Comparison of ENCODE assay signal across 23 cellular contexts in genomic region chr1:50179639-50180038, GRCh38.
DNase-seq lines count a peak whose midpoint lies in the region; ATAC-seq, FAIRE-seq and TF ChIP-seq lines count a peak whose summit lies in the region.
"Had no signal": no experiment of that assay in that cellular context is flagged by ENCODE, and none has a peak within 500 bp of the region (broad histone marks: within the 10 kb centered on the region; RNA-seq: fewer than 3 reads in every experiment).

No MANE protein-coding gene starts in this region.

- no peak overlapping the region for H2AFZ ChIP-seq in hepatocyte
- no peak overlapping the region for H2AFZ ChIP-seq in HepG2 (ENCODE audit: low read length)
- H2AFZ ChIP-seq: GM23248 had no signal

- no peaks in the 10 kb centered on the region for H3K27me3 Mint-ChIP-seq in progenitor cell of endocrine pancreas
- H3K27me3 Mint-ChIP-seq in T-helper 2 cell treated with Interferon-gamma antibody and Interleukin-4, amounts not matched to agents 5 μg/mL and 100 μg/mL, for 36 hours (ENCODE audit: low read depth): no peaks in the 10 kb centered on the region

- H3K4me1 ChIP-seq in hepatocyte (ENCODE audit: insufficient read depth): no peaks in the 10 kb centered on the region
- H3K4me1 ChIP-seq in HepG2 (ENCODE audit: insufficient read depth, low read length): no peaks in the 10 kb centered on the region
- H3K4me1 ChIP-seq: A549 had no signal

- FAIRE-seq in HepG2 (lab: Jason Lieb, UNC): no peak
- FAIRE-seq: A549, GM12878, GM19239, H1 had no signal

- ATAC-seq in HepG2 (no peak), HG03521 (IDR thresholded peaks at IDR 0.05; ENCODE audit: unreplicated experiment) (no peak)
- ATAC-seq: A549, GM12878 had no signal

- peak; percentile 26 for DNase-seq in hepatocyte (ENCODE audit: low spot score)
- DNase-seq in HepG2 (ENCODE audit: low spot score): no peak
- no peak for DNase-seq in progenitor cell of endocrine pancreas (ENCODE audit: low spot score, unreplicated experiment)
- no peak for DNase-seq in SW480 (ENCODE audit: low spot score)
- no peak for DNase-seq in activated naive CD4-positive, alpha-beta T cell (lab: John Stamatoyannopoulos, UW)
- no peak for DNase-seq in T-helper 2 cell treated with Interferon-gamma antibody and Interleukin-4, amounts not matched to agents 5 μg/mL and 100 μg/mL, for 36 hours (ENCODE audit: low spot score)
- DNase-seq: 8988T; C1 segment of cervical spinal cord; Calu3; CD4-positive, alpha-beta memory T cell; COR-L47; DMS79; EL; GDM1; GM23248; H7; HCEC 1CT had no signal

- no peak for TF ChIP-seq POLR2A in HepG2 (IDR thresholded peaks at IDR 0.05; ENCODE audit: insufficient read depth in 1 of 2, low read depth in 2 of 2, low read length in 2 of 2)

- no TSS peak for BruUV-seq in HepG2 (replicated peaks; lab: Mats Ljungman, UMichigan)

- no peak for TF ChIP-seq RAD21 in HepG2 (CRISPR knock-in tag; IDR thresholded peaks at IDR 0.05)

- H3K4me3 ChIP-seq in hepatocyte: no peak overlapping the region
- H3K4me3 ChIP-seq in HepG2 (replicated peaks in 1 of 3; ENCODE audit: insufficient read depth in 1 of 3, low read depth in 2 of 3, low read length in 3 of 3): no peak overlapping the region
- H3K4me3 ChIP-seq: A549, GM12878, GM23248 had no signal

- H3K27ac ChIP-seq in 22Rv1: peak overlapping the region; percentile 22; the same call in 1 of the 2 replicates
- no peak overlapping the region for H3K27ac ChIP-seq in hepatocyte
- H3K27ac ChIP-seq in HepG2 (ENCODE audit: extremely low read length, insufficient read depth, low read length): no peak overlapping the region
- H3K27ac ChIP-seq: A549, GM23248 had no signal

- intact Hi-C loops in HepG2 (cut with micrococcal nuclease; ENCODE audit: unreplicated experiment): no loop called here

- H3K9me3 Mint-ChIP-seq in progenitor cell of endocrine pancreas (ENCODE audit: low read depth): no peaks in the 10 kb centered on the region
- no peaks in the 10 kb centered on the region for H3K9me3 Mint-ChIP-seq in T-helper 2 cell treated with Interferon-gamma antibody and Interleukin-4, amounts not matched to agents 5 μg/mL and 100 μg/mL, for 36 hours

- H3K36me3 ChIP-seq in hepatocyte (replicated peaks; ENCODE audit: insufficient read depth, low read depth) (no peaks in the 10 kb centered on the region), HepG2 (replicated peaks in 1 of 2; ENCODE audit: control insufficient read depth in 1 of 2, insufficient read depth in 2 of 2, low read length in 2 of 2) (no peaks in the 10 kb centered on the region)

- H3K9me2 ChIP-seq in hepatocyte (replicated peaks; ENCODE audit: insufficient read depth): no peaks in the 10 kb centered on the region

- TF ChIP-seq EP300 in HepG2 (IDR thresholded peaks at IDR 0.05; ENCODE audit: low read depth in 2 of 2, low read length in 2 of 2): no peak
- TF ChIP-seq EP300 in HepG2 (CRISPR knock-in tag; IDR thresholded peaks at IDR 0.05; ENCODE audit: borderline replicate concordance): no peak

- H3K4me1 Mint-ChIP-seq in progenitor cell of endocrine pancreas (ENCODE audit: low read depth): peaks cover 36% of the 10 kb centered on the region
- no peaks in the 10 kb centered on the region for H3K4me1 Mint-ChIP-seq in T-helper 2 cell treated with Interferon-gamma antibody and Interleukin-4, amounts not matched to agents 5 μg/mL and 100 μg/mL, for 36 hours (ENCODE audit: low read depth)
- H3K4me1 Mint-ChIP-seq: CD4-positive, alpha-beta memory T cell had no signal

- POLR2A ChIA-PET in HepG2 (lab: Yijun Ruan, JAX): no interaction called here

- in situ Hi-C loops in HepG2 (cut with HindIII; ENCODE audit: extremely low pct_ligation_motif_present, low pct_unique_long_range_greater_than_20kb): no loop called here

- H3K79me2 ChIP-seq in hepatocyte: no peaks in the 10 kb centered on the region
- H3K79me2 ChIP-seq in HepG2 (ENCODE audit: insufficient read depth, low read length): no peaks in the 10 kb centered on the region

- peak overlapping the region; percentile 1 for H3K27ac Mint-ChIP-seq in progenitor cell of endocrine pancreas
- H3K27ac Mint-ChIP-seq in T-helper 2 cell treated with Interferon-gamma antibody and Interleukin-4, amounts not matched to agents 5 μg/mL and 100 μg/mL, for 36 hours: no peak overlapping the region
- H3K27ac Mint-ChIP-seq: CD4-positive, alpha-beta memory T cell had no signal

- H3K4me3 Mint-ChIP-seq in progenitor cell of endocrine pancreas (ENCODE audit: low read depth): no peak overlapping the region
- no peak overlapping the region for H3K4me3 Mint-ChIP-seq in T-helper 2 cell treated with Interferon-gamma antibody and Interleukin-4, amounts not matched to agents 5 μg/mL and 100 μg/mL, for 36 hours
- H3K4me3 Mint-ChIP-seq: CD4-positive, alpha-beta memory T cell had no signal

- H3K9me3 ChIP-seq in hepatocyte (ENCODE audit: low read depth) (no peaks in the 10 kb centered on the region), HepG2 (ENCODE audit: low read length) (no peaks in the 10 kb centered on the region)
- H3K9me3 ChIP-seq: A549 had no signal

- no peak overlapping the region for H3K9ac ChIP-seq in HepG2 (ENCODE audit: insufficient read depth, low read depth, low read length)
- H3K9ac ChIP-seq: GM23248 had no signal

- TF ChIP-seq CTCF in 22Rv1 (IDR thresholded peaks at IDR 0.05) (no peak), hepatocyte (IDR thresholded peaks at IDR 0.05; ENCODE audit: poor library complexity) (no peak), HepG2 (CRISPR knock-in tag; IDR thresholded peaks at IDR 0.05) (no peak), progenitor cell of endocrine pancreas (IDR thresholded peaks at IDR 0.05; ENCODE audit: unreplicated experiment) (no peak)

- no peaks in the 10 kb centered on the region for H3K36me3 Mint-ChIP-seq in progenitor cell of endocrine pancreas (ENCODE audit: insufficient read depth)
- no peaks in the 10 kb centered on the region for H3K36me3 Mint-ChIP-seq in T-helper 2 cell treated with Interferon-gamma antibody and Interleukin-4, amounts not matched to agents 5 μg/mL and 100 μg/mL, for 36 hours (ENCODE audit: low read depth)
- H3K36me3 Mint-ChIP-seq: CD4-positive, alpha-beta memory T cell had no signal

- no peaks in the 10 kb centered on the region for H4K20me1 ChIP-seq in hepatocyte (ENCODE audit: insufficient read depth, poor library complexity, severe bottlenecking)
- H4K20me1 ChIP-seq in HepG2 (ENCODE audit: insufficient read depth, low read length): no peaks in the 10 kb centered on the region

- CTCF ChIA-PET in HepG2 (lab: Yijun Ruan, JAX; ENCODE audit: low intra/inter-chr PET ratio, low total read pairs): no interaction called here

- H3K4me2 ChIP-seq in hepatocyte (no peak overlapping the region), HepG2 (ENCODE audit: low read depth, low read length) (no peak overlapping the region)
- H3K4me2 ChIP-seq: A549 had no signal

- H3K27me3 ChIP-seq in hepatocyte (no peaks in the 10 kb centered on the region), HepG2 (ENCODE audit: control insufficient read depth in 1 of 2, insufficient read depth in 2 of 2, low read length in 2 of 2) (no peaks in the 10 kb centered on the region; a peak in 1 of 5 replicates)

- 33% methylated on average over 2 of the region's 2 CpGs for WGBS in hepatocyte (ENCODE audit: low lambda C conversion rate, missing lambda C conversion rate)
- WGBS in HepG2 (ENCODE audit: low lambda C conversion rate): 0% methylated on average over 2 of the region's 2 CpGs

TF ChIP-seq in HepG2, 621 proteins besides CTCF, POLR2A, EP300 and RAD21:
- no peak for TF ChIP-seq ZNF549 (CRISPR knock-in tag; IDR thresholded peaks at IDR 0.05)
- TF ChIP-seq ZNF652 (CRISPR knock-in tag; IDR thresholded peaks at IDR 0.05; ENCODE audit: borderline replicate concordance, low read depth): peak; percentile 77
